28 cellular contexts compared by ENCODE assay signal in genomic region chr1:33286451-33287185, GRCh38. TPM values are rescaled to one million over a fixed set of nuclear protein-coding genes. Genes with fewer than 3 reads are reported as not detected.
DNase-seq lines count a peak whose midpoint lies in the region; ATAC-seq and TF ChIP-seq lines count a peak whose summit lies in the region.
"Had no signal": no experiment of that assay in that cellular context is flagged by ENCODE, and none has a peak within 500 bp of the region (broad histone marks: within the 10 kb centered on the region; RNA-seq: fewer than 3 reads in every experiment).

No MANE protein-coding gene starts in this region.

- H3K36me3 Mint-ChIP-seq in CD4-positive, alpha-beta T cell (ENCODE audit: low read depth), result peaks cover 86% of the 10 kb centered on the region

- peaks cover 0 to 81% (median 31%) of the 10 kb centered on the region in 6 donors for H3K36me3 ChIP-seq in spleen

- peak overlapping the region; percentile 15 for H3K27ac Mint-ChIP-seq in CD4-positive, alpha-beta T cell
- H3K27ac Mint-ChIP-seq: activated CD8-positive, alpha-beta T cell treated with anti-CD3 and anti-CD28 coated beads, Interleukin-2, amount 10 ng/mL, durations not matched to agents 7 days and 5 days had no signal

- peaks cover 0 to 7% (median 0%) of the 10 kb centered on the region in 6 donors for H3K4me1 ChIP-seq in spleen

- H3K9me3 ChIP-seq in CD4-positive, alpha-beta T cell (ENCODE audit: control insufficient read depth, low read length), result no peaks in the 10 kb centered on the region
- peaks cover 0 to 5% (median 0%) of the 10 kb centered on the region in 8 donors for H3K9me3 ChIP-seq in spleen
- H3K9me3 ChIP-seq: adrenal gland, esophagus squamous epithelium, left lung, SJSA1 had no signal

- H3K27me3 Mint-ChIP-seq in CD4-positive, alpha-beta T cell, result no peaks in the 10 kb centered on the region
- H3K27me3 Mint-ChIP-seq: CD4-positive, alpha-beta memory T cell; naive thymus-derived CD4-positive, alpha-beta T cell had no signal

- 84 to 91% (median 88%) methylated on average over 8 of the region's 8 CpGs for WGBS in spleen, 5 donors

- intact Hi-C loops in CD4-positive, alpha-beta T cell (cut with DNase I, micrococcal nuclease), result no loop called here
- intact Hi-C loops in spleen (cut with DNase I; ENCODE audit: low total_unique reads), result no loop called here

- no peak for TF ChIP-seq CTCF in CD4-positive, alpha-beta T cell (IDR thresholded peaks at IDR 0.05)
- TF ChIP-seq CTCF in spleen (IDR thresholded peaks at IDR 0.05 in 8 of 11, conservative IDR thresholded peaks at IDR 0.05 in 3 of 11), result no peak

- no peaks in the 10 kb centered on the region for H3K4me1 Mint-ChIP-seq in CD4-positive, alpha-beta T cell (ENCODE audit: low read depth)

- no peak overlapping the region for H3K4me3 ChIP-seq in spleen
- H3K4me3 ChIP-seq: adrenal gland, coronary artery, esophagus squamous epithelium, GM23248, left lung, SJSA1 had no signal

- no peaks in the 10 kb centered on the region for H3K27me3 ChIP-seq in CD4-positive, alpha-beta T cell (ENCODE audit: control insufficient read depth, insufficient read depth, low read length)
- H3K27me3 ChIP-seq in spleen (replicated peaks in 1 of 7), result no peaks in the 10 kb centered on the region
- H3K27me3 ChIP-seq: adrenal gland, esophagus squamous epithelium, left lung, SJSA1 had no signal

- no peak overlapping the region for H3K4me3 Mint-ChIP-seq in CD4-positive, alpha-beta T cell
- H3K4me3 Mint-ChIP-seq: activated CD8-positive, alpha-beta T cell treated with anti-CD3 and anti-CD28 coated beads, Interleukin-2, amount 10 ng/mL, durations not matched to agents 7 days and 5 days; naive thymus-derived CD4-positive, alpha-beta T cell had no signal

- no peak for TF ChIP-seq POLR2A in spleen (IDR thresholded peaks at IDR 0.05)

- DNase-seq in CD4-positive, alpha-beta T cell, result no peak
- DNase-seq in globus pallidus (ENCODE audit: low spot score), result peak; percentile 39
- DNase-seq in spleen, result peak; percentile 51
- DNase-seq in NCI-H446 treated with DMSO at 0.1 percent for 48 hours (lab: John Stamatoyannopoulos, UW), result no peak
- DNase-seq in nucleus accumbens (lab: John Stamatoyannopoulos, UW), result no peak
- DNase-seq: activated CD8-positive, alpha-beta T cell treated with anti-CD3 and anti-CD28 coated beads, Interleukin-2, amount 10 ng/mL, durations not matched to agents 7 days and 5 days; activated gamma-delta T cell; CD4-positive, alpha-beta memory T cell; EL; esophagus squamous epithelium; GM23248; midbrain; naive thymus-derived CD4-positive, alpha-beta T cell; NCI-H1417 treated with DMSO at 0.1 percent for 48 hours; NCI-H2081 treated with DMSO at 0.1 percent for 48 hours; NCI-H774; retina; stimulated activated CD4-positive, alpha-beta T cell treated with anti-CD3 and anti-CD28 coated beads, Interleukin-12 subunit alpha, Interleukin-12 subunit beta, amount 100 ng/mL, for 4 hours; stimulated activated CD4-positive, alpha-beta T cell treated with anti-CD3 and anti-CD28 coated beads, Interleukin-4, amount 100 ng/mL, for 1 hour had no signal

- CTCF ChIA-PET in CD4-positive, alpha-beta T cell (lab: Charles Lee), result no interaction called here

- no peak overlapping the region for H3K27ac ChIP-seq in CD4-positive, alpha-beta T cell (ENCODE audit: low read depth, low read length)
- H3K27ac ChIP-seq in angular gyrus (ENCODE audit: low read depth, low read length), result peak overlapping the region; percentile 30
- H3K27ac ChIP-seq in spleen, result peak overlapping the region in 3 of 8 donors; percentile 0 to 24 (median 4)
- H3K27ac ChIP-seq: GM23248, left lung, SJSA1 had no signal

- no peak for ATAC-seq in CD4-positive, alpha-beta T cell (ENCODE audit: poor library complexity)
- no peak for ATAC-seq in HG03045 (IDR thresholded peaks at IDR 0.05; ENCODE audit: unreplicated experiment)
- ATAC-seq: activated CD4-positive, CD25-positive, alpha-beta regulatory T cell treated with anti-CD3 and anti-CD28 coated beads, Interleukin-2, amount 50 U/mL, for 24 hours; activated CD8-positive, alpha-beta T cell treated with anti-CD3 and anti-CD28 coated beads, Interleukin-2, amount 10 ng/mL, durations not matched to agents 7 days and 5 days; left lung; naive thymus-derived CD4-positive, alpha-beta T cell had no signal

- H3K9me3 Mint-ChIP-seq in CD4-positive, alpha-beta T cell, result no peaks in the 10 kb centered on the region

- POLR2A ChIA-PET in CD4-positive, alpha-beta T cell (lab: Charles Lee), result no interaction called here

RNA-seq across cellular contexts. Expression of gene ZNF362, which starts 30.3 kb away (rescaled TPM):
- total RNA-seq in CD4-positive, alpha-beta T cell, result 10 to 100 TPM; 24.7 to 26.6 TPM
- total RNA-seq in spleen, result 10 to 100 TPM; 19.9 to 47.0 (median 26.3) TPM
- 10 to 100 TPM in 2 of 3 donors, 1 to 10 TPM in 1; 8.7 to 14.8 (median 11.7) TPM for polyA plus RNA-seq in spleen

RNA-seq across cellular contexts. Expression of gene A3GALT2, which starts 34.3 kb away (rescaled TPM):
- not detected for total RNA-seq in CD4-positive, alpha-beta T cell
- total RNA-seq in spleen, result 1 to 10 TPM in 1 of 7 donors, under 1 TPM in 1, not detected in 5; 0.47 to 1.6 TPM
- polyA plus RNA-seq in spleen, result under 1 TPM in 1 of 3 donors, not detected in 2; 0.10 TPM
- total RNA-seq: activated CD8-positive, alpha-beta T cell treated with anti-CD3 and anti-CD28 coated beads, Interleukin-2, amount 10 ng/mL, durations not matched to agents 7 days and 5 days; bronchial epithelial cell; CD4-positive, alpha-beta memory T cell; esophagus squamous epithelium; GM23248; left lung; naive thymus-derived CD4-positive, alpha-beta T cell; SJSA1; urinary bladder had no signal
- polyA plus RNA-seq: CD4-positive, alpha-beta memory T cell; GM23248; naive thymus-derived CD4-positive, alpha-beta T cell; urinary bladder had no signal

Comparison
In these comparisons a context has a peak if more than half of its experiments do, and no peak if none do; other contexts are left out.
1. DNase-seq: peak in globus pallidus (single experiment) and spleen (single experiment); none in CD4-positive, alpha-beta T cell (0 of 10), NCI-H446 treated with DMSO at 0.1 percent for 48 hours (single experiment) and nucleus accumbens (0 of 56).